ENCODE assay signal across 7 cellular contexts in the genomic region with DNA sequence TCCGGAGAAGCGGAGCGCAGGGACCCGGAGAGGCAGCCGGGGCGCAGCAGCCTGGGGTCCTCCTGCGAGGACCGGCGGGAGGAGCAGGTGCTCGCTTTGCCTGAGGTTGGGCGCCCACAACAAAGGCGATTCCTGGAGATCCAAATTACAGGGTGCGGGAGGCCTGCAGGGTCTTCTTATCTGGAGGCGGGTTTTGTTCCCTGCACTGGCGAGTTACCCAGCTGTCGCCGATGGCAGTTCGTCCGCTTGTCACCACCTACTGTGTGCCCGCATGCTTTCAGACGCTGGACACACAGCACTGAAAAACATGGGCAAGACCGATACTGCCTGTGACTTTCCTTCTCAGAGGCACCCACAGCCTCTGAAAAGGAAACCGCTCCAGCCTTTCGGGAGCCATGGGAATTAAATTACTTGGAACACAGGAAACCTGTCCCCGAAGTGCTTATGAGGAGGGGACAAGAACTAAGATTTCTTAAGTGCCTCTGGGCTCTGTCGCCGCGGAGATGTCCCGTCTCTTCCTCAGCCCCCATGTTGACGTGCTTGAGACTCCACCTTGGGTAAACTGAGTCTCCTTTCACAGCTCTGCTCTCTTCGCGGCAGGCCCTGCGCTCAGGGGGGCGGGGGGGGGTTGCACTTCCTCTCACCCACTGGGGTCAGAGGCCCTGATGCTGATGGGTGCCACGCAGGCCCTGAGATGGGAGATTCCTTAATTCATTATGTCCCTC. TPM values are rescaled to one million over a fixed set of nuclear protein-coding genes. Genes with fewer than 3 reads are reported as not detected.
DNase-seq lines count a peak whose midpoint lies in the region; ATAC-seq and TF ChIP-seq lines count a peak whose summit lies in the region.

No MANE protein-coding gene starts in this region.

- peaks cover 5% of the 10 kb centered on the region for H3K36me3 Mint-ChIP-seq in T-helper 17 cell (ENCODE audit: low read depth)

- H3K9ac ChIP-seq in HUES48 (ENCODE audit: low read depth, low read length) (0 out of 2 replicates have a peak overlapping the region, but pooled peaks have one; percentile 26), skeletal muscle satellite cell (ENCODE audit: low read depth, low read length) (peak overlapping the region; percentile 83)

- H3K27me3 Mint-ChIP-seq in T-helper 17 cell: peaks cover 9% of the 10 kb centered on the region

- peak overlapping the region; percentile 94 for H3K4me2 ChIP-seq in skeletal muscle satellite cell (ENCODE audit: low read length)

- H3K27me3 ChIP-seq in HUES48 (ENCODE audit: control insufficient read depth, insufficient read depth, low read length) (peaks cover 21% of the 10 kb centered on the region), right atrium auricular region (no peaks in the 10 kb centered on the region), skeletal muscle satellite cell (ENCODE audit: control insufficient read depth, insufficient read depth, low read length) (no peaks in the 10 kb centered on the region)

- DNase-seq in T-helper 17 cell (no peak), right atrium auricular region (ENCODE audit: low spot score) (no peak), NCI-H510A (lab: John Stamatoyannopoulos, UW) (no peak)

- H3K4me3 ChIP-seq in HUES48 (ENCODE audit: low read depth, low read length) (peak overlapping the region; percentile 83), right atrium auricular region (peak overlapping the region; percentile 71 to 85), skeletal muscle satellite cell (ENCODE audit: low read length) (peak overlapping the region; percentile 96)

- peak overlapping the region; percentile 66 for H3K4me3 Mint-ChIP-seq in T-helper 17 cell

- H3K36me3 ChIP-seq in HUES48 (ENCODE audit: control insufficient read depth, insufficient read depth, low read length) (no peaks in the 10 kb centered on the region), right atrium auricular region (no peaks in the 10 kb centered on the region), skeletal muscle satellite cell (ENCODE audit: insufficient read depth, low read length) (peaks cover under 1% of the 10 kb centered on the region)

- peaks cover 7% of the 10 kb centered on the region for H3K4me1 Mint-ChIP-seq in T-helper 17 cell

- H3K9me3 ChIP-seq in HUES48 (ENCODE audit: control insufficient read depth, insufficient read depth, low read length) (no peaks in the 10 kb centered on the region), T-helper 17 cell (ENCODE audit: control insufficient read depth, low read length, poor library complexity, severe bottlenecking) (no peaks in the 10 kb centered on the region), right atrium auricular region (no peaks in the 10 kb centered on the region), skeletal muscle satellite cell (replicated peaks; ENCODE audit: low read length) (no peaks in the 10 kb centered on the region)

- H3K27ac Mint-ChIP-seq in T-helper 17 cell: no peak overlapping the region

- ATAC-seq in T-helper 17 cell: no peak
- no peak for ATAC-seq in GM21619 (IDR thresholded peaks at IDR 0.05; ENCODE audit: unreplicated experiment)
- ATAC-seq in GM19351 (IDR thresholded peaks at IDR 0.05; ENCODE audit: unreplicated experiment): no peak

- H3K4me1 ChIP-seq in HUES48 (ENCODE audit: control insufficient read depth, insufficient read depth, low read length) (peaks cover 29% of the 10 kb centered on the region), right atrium auricular region (peaks cover 0 to 36% of the 10 kb centered on the region in 2 donors), skeletal muscle satellite cell (ENCODE audit: control insufficient read depth, insufficient read depth, low read length) (peaks cover 18% of the 10 kb centered on the region)

- TF ChIP-seq CTCF in right atrium auricular region (IDR thresholded peaks at IDR 0.05): no peak

- H3K27ac ChIP-seq in HUES48 (ENCODE audit: low read depth, low read length) (no peak overlapping the region), right atrium auricular region (peak overlapping the region; percentile 71 to 75)

RNA-seq across cellular contexts. Expression of gene ZFTA, which starts 1.3 kb away (rescaled TPM):
- 1 to 10 TPM; 1.1 to 1.9 TPM for total RNA-seq in T-helper 17 cell
- 10 to 100 TPM; 12.2 to 18.5 TPM for total RNA-seq in right atrium auricular region
- total RNA-seq in skeletal muscle satellite cell (2012; rRNA removed): 13.4 and 15.3 TPM in 2 replicates

RNA-seq across cellular contexts. Expression of gene SPINDOC, which starts 43.4 kb away (rescaled TPM):
- total RNA-seq in T-helper 17 cell: 1 to 10 TPM; 8.5 to 9.4 TPM
- 10 to 100 TPM in 1 of 2 donors, 1 to 10 TPM in 1; 7.0 to 12.1 TPM for total RNA-seq in right atrium auricular region
- 13.3 and 15.2 TPM in 2 replicates for total RNA-seq in skeletal muscle satellite cell (2012; rRNA removed)

Comparison
In these comparisons a context has a peak if more than half of its experiments do, and no peak if none do; other contexts are left out.
1. RNA of gene ZFTA, which starts 1.3 kb away (total RNA-seq): 12.2 to 18.5 TPM in right atrium auricular region; 1.1 to 1.9 TPM in T-helper 17 cell; every median in the first group is over 4 times any median in the second.
2. Peak in every context shown above with its lines, with median percentiles within 50 percentile points of each other: H3K4me3 ChIP-seq.